ENCODE assay signal across 8 cellular contexts in genomic region chr14:105019861-105020814, GRCh38. TPM values are rescaled to one million over a fixed set of nuclear protein-coding genes. Genes with fewer than 3 reads are reported as not detected.
DNase-seq lines count a peak whose midpoint lies in the region; ATAC-seq and TF ChIP-seq lines count a peak whose summit lies in the region.

No MANE protein-coding gene starts in this region.

- peaks cover 70% of the 10 kb centered on the region for H3K79me2 ChIP-seq in DND-41 (ENCODE audit: insufficient read depth, low read length)
- H3K79me2 ChIP-seq in Karpas-422 (ENCODE audit: low read length) = peaks cover 63% of the 10 kb centered on the region

- H3K4me1 Mint-ChIP-seq in activated CD8-positive, alpha-beta T cell treated with anti-CD3 and anti-CD28 coated beads, Interleukin-2, amount 10 ng/mL, durations not matched to agents 7 days and 5 days (ENCODE audit: low read depth) = peaks cover 67% of the 10 kb centered on the region

- no peaks in the 10 kb centered on the region for H3K27me3 ChIP-seq in DND-41 (ENCODE audit: insufficient read depth, low read length, poor library complexity)
- no peaks in the 10 kb centered on the region for H3K27me3 ChIP-seq in Karpas-422 (ENCODE audit: low read length)
- H3K27me3 ChIP-seq in neuron (ENCODE audit: insufficient read depth, low read length) = no peaks in the 10 kb centered on the region
- no peaks in the 10 kb centered on the region for H3K27me3 ChIP-seq in thymus (ENCODE audit: control insufficient read depth, insufficient read depth)

- CTCF ChIA-PET in activated CD8-positive, alpha-beta T cell treated with anti-CD3 and anti-CD28 coated beads, Interleukin-2, amount 10 ng/mL, durations not matched to agents 7 days and 5 days (lab: Charles Lee) = interaction anchor here (0.8 to 3.3 kb wide), 5 partner anchors 11 to 45 kb away, joined by 3 to 36 read pairs (median 5); no protein-coding TSS in a partner anchor

- H4K20me1 ChIP-seq in DND-41 (ENCODE audit: insufficient read depth, low read length) (peaks cover 54% of the 10 kb centered on the region), Karpas-422 (ENCODE audit: insufficient read depth, low read depth, low read length) (peaks cover 42% of the 10 kb centered on the region)

- H3K4me3 Mint-ChIP-seq in activated CD8-positive, alpha-beta T cell treated with anti-CD3 and anti-CD28 coated beads, Interleukin-2, amount 10 ng/mL, durations not matched to agents 7 days and 5 days = peak overlapping the region; percentile 92

- H2AFZ ChIP-seq in DND-41 (ENCODE audit: low read depth, low read length) (peak overlapping the region; percentile 66; the same call in 1 of the 2 replicates), Karpas-422 (ENCODE audit: low read length) (no peak overlapping the region), neuron (ENCODE audit: low read depth, low read length) (peak overlapping the region; percentile 39)

- WGBS in thymus = 7% methylated on average over 75 of the region's 75 CpGs

- H3K9me2 ChIP-seq in Karpas-422 (replicated peaks; ENCODE audit: insufficient read depth, low read length) = no peaks in the 10 kb centered on the region

- peak overlapping the region; percentile 54 to 82 for H3K4me3 ChIP-seq in DND-41 (ENCODE audit: low read depth in 1 of 2, low read length in 2 of 2)
- peak overlapping the region; percentile 95 for H3K4me3 ChIP-seq in Karpas-422 (ENCODE audit: low read length)
- peak overlapping the region; percentile 96 for H3K4me3 ChIP-seq in neuron (ENCODE audit: low read length)
- peak overlapping the region; percentile 91 for H3K4me3 ChIP-seq in thymus (ENCODE audit: low read length)

- H3K27me3 Mint-ChIP-seq in activated CD8-positive, alpha-beta T cell treated with anti-CD3 and anti-CD28 coated beads, Interleukin-2, amount 10 ng/mL, durations not matched to agents 7 days and 5 days (ENCODE audit: low read depth) = no peaks in the 10 kb centered on the region

- H3K4me2 ChIP-seq in DND-41 (ENCODE audit: insufficient read depth, low read length) = peak overlapping the region; percentile 95
- peak overlapping the region; percentile 94 for H3K4me2 ChIP-seq in Karpas-422 (ENCODE audit: low read depth, low read length, poor library complexity, severe bottlenecking)

- POLR2A ChIA-PET in activated CD8-positive, alpha-beta T cell treated with anti-CD3 and anti-CD28 coated beads, Interleukin-2, amount 10 ng/mL, durations not matched to agents 7 days and 5 days (lab: Charles Lee) = interaction anchor here (0.6 to 2.9 kb wide), 16 partner anchors 11 to 268 kb away, joined by 3 to 15 read pairs (median 4); partner anchors contain the start of gene GPR132

- H3K9me3 Mint-ChIP-seq in activated CD8-positive, alpha-beta T cell treated with anti-CD3 and anti-CD28 coated beads, Interleukin-2, amount 10 ng/mL, durations not matched to agents 7 days and 5 days (ENCODE audit: insufficient read depth) = no peaks in the 10 kb centered on the region

- H3K36me3 Mint-ChIP-seq in activated CD8-positive, alpha-beta T cell treated with anti-CD3 and anti-CD28 coated beads, Interleukin-2, amount 10 ng/mL, durations not matched to agents 7 days and 5 days (ENCODE audit: low read depth) = peaks cover 45% of the 10 kb centered on the region

- H3K9ac ChIP-seq in DND-41 (ENCODE audit: low read depth, low read length) (peak overlapping the region; percentile 100), Karpas-422 (ENCODE audit: low read length) (peak overlapping the region; percentile 96)

- DNase-seq in DND-41 (peak; percentile 57), Karpas-422 (peak; percentile 79), epithelial cell of prostate (ENCODE audit: low read depth, low spot score) (no peak), NCI-H187 treated with DMSO at 0.1 percent for 48 hours (lab: John Stamatoyannopoulos, UW) (no peak)
- DNase-seq in activated CD8-positive, alpha-beta T cell treated with anti-CD3 and anti-CD28 coated beads, Interleukin-2, amount 10 ng/mL, durations not matched to agents 7 days and 5 days = peak; percentile 60

- peak overlapping the region; percentile 91 for H3K27ac Mint-ChIP-seq in activated CD8-positive, alpha-beta T cell treated with anti-CD3 and anti-CD28 coated beads, Interleukin-2, amount 10 ng/mL, durations not matched to agents 7 days and 5 days

- ATAC-seq in DND-41 (ENCODE audit: insufficient read depth, low read depth) = peak; percentile 27
- peak; percentile 35 for ATAC-seq in GM21528 (IDR thresholded peaks at IDR 0.05; ENCODE audit: low FRiP score, unreplicated experiment)
- peak; percentile 19 for ATAC-seq in activated CD8-positive, alpha-beta T cell treated with anti-CD3 and anti-CD28 coated beads, Interleukin-2, amount 10 ng/mL, durations not matched to agents 7 days and 5 days

- H3K27ac ChIP-seq in DND-41 (ENCODE audit: low read length) (peak overlapping the region; percentile 95), Karpas-422 (ENCODE audit: low read length) (peak overlapping the region; percentile 73), epithelial cell of prostate (peak overlapping the region; percentile 99), thymus (ENCODE audit: low read depth) (peak overlapping the region; percentile 85)

- H3K9me3 ChIP-seq in DND-41 (ENCODE audit: insufficient read depth, low read length, severe bottlenecking) (no peaks in the 10 kb centered on the region), Karpas-422 (ENCODE audit: low read length) (no peaks in the 10 kb centered on the region), neuron (ENCODE audit: low read length) (no peaks in the 10 kb centered on the region), thymus (ENCODE audit: control insufficient read depth) (no peaks in the 10 kb centered on the region)

- peaks cover 50% of the 10 kb centered on the region for H3K4me1 ChIP-seq in DND-41 (ENCODE audit: insufficient read depth, low read length)
- peaks cover 62% of the 10 kb centered on the region for H3K4me1 ChIP-seq in Karpas-422 (ENCODE audit: low read length)
- H3K4me1 ChIP-seq in neuron (ENCODE audit: insufficient read depth, low read length) = peaks cover 14% of the 10 kb centered on the region
- H3K4me1 ChIP-seq in thymus (ENCODE audit: control insufficient read depth, insufficient read depth, low read length) = peaks cover 27% of the 10 kb centered on the region

- peak; percentile 5 for TF ChIP-seq CTCF in DND-41 (IDR thresholded peaks at IDR 0.05; ENCODE audit: borderline replicate concordance, extremely low read depth, low read length, poor library complexity, severe bottlenecking)

- H3K36me3 ChIP-seq in DND-41 (ENCODE audit: insufficient read depth, low read length) = peaks cover 53% of the 10 kb centered on the region
- peaks cover 7% of the 10 kb centered on the region; the same call in 1 of the 2 replicates for H3K36me3 ChIP-seq in Karpas-422 (ENCODE audit: insufficient read depth, low read length)
- H3K36me3 ChIP-seq in neuron (ENCODE audit: insufficient read depth, low read length) = no peaks in the 10 kb centered on the region
- peaks cover 5% of the 10 kb centered on the region for H3K36me3 ChIP-seq in thymus (ENCODE audit: control insufficient read depth, insufficient read depth)

RNA-seq across cellular contexts. Expression of gene CDCA4, which starts 0.7 kb away (rescaled TPM):
- total RNA-seq in Karpas-422 (2014; rRNA removed; shearing (Covaris generic); ENCODE audit: low replicate concordance) = 25.2 and 33.5 TPM in 2 replicates
- 10 to 100 TPM; 59.9 to 62.3 TPM for total RNA-seq in activated CD8-positive, alpha-beta T cell treated with anti-CD3 and anti-CD28 coated beads, Interleukin-2, amount 10 ng/mL, durations not matched to agents 7 days and 5 days
- 10.7 TPM for polyA plus RNA-seq in thymus

RNA-seq across cellular contexts. Expression of gene CLBA1, which starts 34.5 kb away (rescaled TPM):
- 9.4 and 14.5 TPM in 2 replicates for total RNA-seq in Karpas-422 (2014; rRNA removed; shearing (Covaris generic); ENCODE audit: low replicate concordance)
- under 1 TPM; 0.55 to 0.95 TPM for total RNA-seq in activated CD8-positive, alpha-beta T cell treated with anti-CD3 and anti-CD28 coated beads, Interleukin-2, amount 10 ng/mL, durations not matched to agents 7 days and 5 days
- polyA plus RNA-seq in thymus = 12.9 TPM

RNA-seq across cellular contexts. Expression of gene AHNAK2, which starts 42.0 kb away (rescaled TPM):
- under 0.01 TPM in 1 of 2 replicates, not detected in the other for total RNA-seq in Karpas-422 (2014; rRNA removed; shearing (Covaris generic); ENCODE audit: low replicate concordance)
- total RNA-seq in activated CD8-positive, alpha-beta T cell treated with anti-CD3 and anti-CD28 coated beads, Interleukin-2, amount 10 ng/mL, durations not matched to agents 7 days and 5 days = not detected
- 3.8 TPM for polyA plus RNA-seq in thymus

RNA-seq across cellular contexts. Expression of gene GPR132, which starts 45.1 kb away (rescaled TPM):
- total RNA-seq in Karpas-422 (2014; rRNA removed; shearing (Covaris generic); ENCODE audit: low replicate concordance) = not detected in 2 replicates
- total RNA-seq in activated CD8-positive, alpha-beta T cell treated with anti-CD3 and anti-CD28 coated beads, Interleukin-2, amount 10 ng/mL, durations not matched to agents 7 days and 5 days = 10 to 100 TPM; 35.7 to 40.4 TPM
- 7.4 TPM for polyA plus RNA-seq in thymus

Comparison
In these comparisons a context has a peak if more than half of its experiments do, and no peak if none do; other contexts are left out.
1. DNase-seq: peak in DND-41 (single experiment), Karpas-422 (single experiment) and activated CD8-positive, alpha-beta T cell treated with anti-CD3 and anti-CD28 coated beads, Interleukin-2, amount 10 ng/mL, durations not matched to agents 7 days and 5 days (single experiment); none in epithelial cell of prostate (single experiment) and NCI-H187 treated with DMSO at 0.1 percent for 48 hours (single experiment).
2. Peak in every context shown above with its lines, with median percentiles within 50 percentile points of each other: ATAC-seq, H3K27ac ChIP-seq and H3K4me3 ChIP-seq.